In genomic region chr1:149811514-149811889, GRCh38 we compare ENCODE assay signal across 8 cellular contexts. TPM values are rescaled to one million over a fixed set of nuclear protein-coding genes. Genes with fewer than 3 reads are reported as not detected.
DNase-seq lines count a peak whose midpoint lies in the region; ATAC-seq and TF ChIP-seq lines count a peak whose summit lies in the region.
"Not testable (repeated sequence)": the region's sequence is repeated elsewhere in the genome, so short reads cannot be mapped to it uniquely, and the experiment has no call there.

No MANE protein-coding gene starts in this region.

- CTCF ChIA-PET in Calu3 (lab: Charles Lee) = not testable (repeated sequence)

- not testable (repeated sequence) for BruUV-seq in Calu3 (replicated peaks; lab: Mats Ljungman, UMichigan)

- not testable (repeated sequence) for H3K9me3 Mint-ChIP-seq in Calu3 (ENCODE audit: low read depth, unreplicated experiment); activated T-helper 1 cell treated with anti-CD3 and anti-CD28 coated beads, Interleukin-12 subunit alpha, Interleukin-12 subunit beta, Interleukin-2, Interleukin-4 antibody, amounts not matched to agents 30 ng/mL and 10 ng/mL and 1 ng/mL, durations not matched to agents 14 hours and 24 hours and 36 hours

- H3K27ac Mint-ChIP-seq in Calu3 (ENCODE audit: unreplicated experiment) = peak overlapping the region; percentile 96
- peak overlapping the region; percentile 97 for H3K27ac Mint-ChIP-seq in activated T-helper 1 cell treated with anti-CD3 and anti-CD28 coated beads, Interleukin-12 subunit alpha, Interleukin-12 subunit beta, Interleukin-2, Interleukin-4 antibody, amounts not matched to agents 30 ng/mL and 10 ng/mL and 1 ng/mL, durations not matched to agents 14 hours and 24 hours and 36 hours

- TF ChIP-seq CTCF in Calu3 (IDR thresholded peaks at IDR 0.05; ENCODE audit: unreplicated experiment) = not testable (repeated sequence)

- H3K4me1 Mint-ChIP-seq in Calu3 (ENCODE audit: low read depth, unreplicated experiment); activated T-helper 1 cell treated with anti-CD3 and anti-CD28 coated beads, Interleukin-12 subunit alpha, Interleukin-12 subunit beta, Interleukin-2, Interleukin-4 antibody, amounts not matched to agents 30 ng/mL and 10 ng/mL and 1 ng/mL, durations not matched to agents 14 hours and 24 hours and 36 hours (ENCODE audit: low read depth): not testable (repeated sequence)

- intact Hi-C loops in Calu3 (cut with micrococcal nuclease; ENCODE audit: unreplicated experiment); activated T-helper 1 cell treated with anti-CD3 and anti-CD28 coated beads, Interleukin-12 subunit alpha, Interleukin-12 subunit beta, Interleukin-2, Interleukin-4 antibody, amounts not matched to agents 30 ng/mL and 10 ng/mL and 1 ng/mL, durations not matched to agents 14 hours and 24 hours and 36 hours (cut with micrococcal nuclease): not testable (repeated sequence)

- H3K27me3 Mint-ChIP-seq in Calu3 (ENCODE audit: unreplicated experiment); activated T-helper 1 cell treated with anti-CD3 and anti-CD28 coated beads, Interleukin-12 subunit alpha, Interleukin-12 subunit beta, Interleukin-2, Interleukin-4 antibody, amounts not matched to agents 30 ng/mL and 10 ng/mL and 1 ng/mL, durations not matched to agents 14 hours and 24 hours and 36 hours (ENCODE audit: insufficient read depth): not testable (repeated sequence)

- peak; percentile 30 for ATAC-seq in GM21528 (IDR thresholded peaks at IDR 0.05; ENCODE audit: low FRiP score, unreplicated experiment)
- peak; percentile 26 for ATAC-seq in HG03571 (IDR thresholded peaks at IDR 0.05; ENCODE audit: unreplicated experiment)
- ATAC-seq in esophagus mucosa = peak; percentile 39

- peak overlapping the region; percentile 76 for H3K4me3 Mint-ChIP-seq in Calu3 (ENCODE audit: low read depth, unreplicated experiment)
- H3K4me3 Mint-ChIP-seq in activated T-helper 1 cell treated with anti-CD3 and anti-CD28 coated beads, Interleukin-12 subunit alpha, Interleukin-12 subunit beta, Interleukin-2, Interleukin-4 antibody, amounts not matched to agents 30 ng/mL and 10 ng/mL and 1 ng/mL, durations not matched to agents 14 hours and 24 hours and 36 hours = peak overlapping the region; percentile 91

- peak; percentile 9 for DNase-seq in Calu3
- DNase-seq in activated T-helper 1 cell treated with anti-CD3 and anti-CD28 coated beads, Interleukin-12 subunit alpha, Interleukin-12 subunit beta, Interleukin-2, Interleukin-4 antibody, amounts not matched to agents 30 ng/mL and 10 ng/mL and 1 ng/mL, durations not matched to agents 14 hours and 24 hours and 36 hours (ENCODE audit: low spot score) = peak; percentile 20
- DNase-seq in medulla oblongata (ENCODE audit: extremely low spot score) = peak; percentile 8
- DNase-seq in stimulated activated CD8-positive, alpha-beta memory T cell treated with anti-CD3 and anti-CD28 coated beads, Interleukin-4, amount 100 ng/mL, for 48 hours = peak; percentile 52

- peaks cover 39% of the 10 kb centered on the region for H3K36me3 Mint-ChIP-seq in Calu3 (ENCODE audit: insufficient read depth, unreplicated experiment)
- not testable (repeated sequence) for H3K36me3 Mint-ChIP-seq in activated T-helper 1 cell treated with anti-CD3 and anti-CD28 coated beads, Interleukin-12 subunit alpha, Interleukin-12 subunit beta, Interleukin-2, Interleukin-4 antibody, amounts not matched to agents 30 ng/mL and 10 ng/mL and 1 ng/mL, durations not matched to agents 14 hours and 24 hours and 36 hours (ENCODE audit: low read depth)

TF ChIP-seq in PFSK-1, 5 proteins besides CTCF, POLR2A, EP300 and RAD21:
- peak; percentile 10; the same call in 1 of the 2 replicates for TF ChIP-seq POLR2AphosphoS5 (IDR thresholded peaks at IDR 0.05; ENCODE audit: low read depth, low read length)

RNA-seq across cellular contexts. Expression of gene FCGR1A, which starts 29.0 kb away (rescaled TPM):
- total RNA-seq in Calu3 (2022) (not detected in 2 replicates), esophagus mucosa (0.40 TPM)
- polyA plus RNA-seq in PFSK-1 (2012; ENCODE audit: insufficient read length, low read depth) = not detected
- not detected in 2 replicates for total RNA-seq in activated T-helper 1 cell treated with anti-CD3 and anti-CD28 coated beads, Interleukin-12 subunit alpha, Interleukin-12 subunit beta, Interleukin-2, Interleukin-4 antibody, amounts not matched to agents 30 ng/mL and 10 ng/mL and 1 ng/mL, durations not matched to agents 14 hours and 24 hours and 36 hours

Comparison
In these comparisons a context has a peak if more than half of its experiments do, and no peak if none do; other contexts are left out.
1. Peak in every context shown above with its lines: DNase-seq and ATAC-seq.